In the genomic region with DNA sequence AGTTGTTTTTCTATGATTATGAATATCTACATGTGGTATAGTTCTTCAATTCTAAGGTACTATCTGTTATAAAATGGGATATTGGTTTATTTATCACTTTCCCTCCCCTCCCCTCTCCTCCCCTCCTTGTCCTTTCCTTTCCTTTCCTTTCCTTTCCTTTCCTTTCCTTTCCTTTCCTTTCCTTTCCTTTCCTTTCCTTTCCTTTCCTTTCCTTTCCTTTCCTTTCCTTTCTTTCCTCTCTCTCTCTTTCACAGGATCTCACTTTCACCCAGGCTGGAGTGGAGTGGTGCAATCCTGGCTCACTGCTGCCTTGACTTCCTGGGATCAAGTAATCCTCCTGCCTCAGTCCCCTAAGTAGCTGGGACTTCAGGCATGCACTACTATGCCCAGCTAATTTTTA, we compare ENCODE assay signal across 29 cellular contexts.
"Had no signal": no experiment of that assay in that cellular context is flagged by ENCODE, and none has a peak within 500 bp of the region (broad histone marks: within the 10 kb centered on the region; RNA-seq: fewer than 3 reads in every experiment).

No MANE protein-coding gene starts in this region.

- H3K4me3 ChIP-seq: colonic mucosa, coronary artery, dorsolateral prefrontal cortex, esophagus muscularis mucosa, esophagus squamous epithelium, gastrocnemius medialis, gastroesophageal sphincter, heart left ventricle, heart right ventricle had no signal

- ATAC-seq: effector memory CD8-positive, alpha-beta T cell; esophagus mucosa; foreskin keratinocyte; gastrocnemius medialis; gastroesophageal sphincter; heart left ventricle; heart right ventricle had no signal

- H3K9me3 ChIP-seq: colonic mucosa, esophagus muscularis mucosa, esophagus squamous epithelium, gastrocnemius medialis, gastroesophageal sphincter, heart left ventricle had no signal

- H3K27me3 Mint-ChIP-seq: dendritic cell treated with granulocyte-macrophage colony-stimulating factor and Interleukin-4, amounts not matched to agents 40 ng/mL and 50 ng/mL, for 4 days had no signal

- H3K4me1 ChIP-seq: colonic mucosa, esophagus muscularis mucosa, esophagus squamous epithelium, foreskin keratinocyte, gastrocnemius medialis, gastroesophageal sphincter, heart left ventricle had no signal

- H3K4me3 Mint-ChIP-seq: dendritic cell treated with granulocyte-macrophage colony-stimulating factor and Interleukin-4, amounts not matched to agents 40 ng/mL and 50 ng/mL, for 4 days; effector memory CD8-positive, alpha-beta T cell; endodermal cell had no signal

- H3K9me3 Mint-ChIP-seq: dendritic cell treated with granulocyte-macrophage colony-stimulating factor and Interleukin-4, amounts not matched to agents 40 ng/mL and 50 ng/mL, for 4 days had no signal

- H3K36me3 ChIP-seq: colonic mucosa, esophagus muscularis mucosa, esophagus squamous epithelium, gastrocnemius medialis, gastroesophageal sphincter, heart left ventricle, heart right ventricle had no signal

- DNase-seq: colonic mucosa; cortex of kidney; dermis blood vessel endothelial cell; dorsolateral prefrontal cortex; effector CD4-positive, alpha-beta T cell; effector CD8-positive, alpha-beta T cell; effector memory CD4-positive, alpha-beta T cell; effector memory CD8-positive, alpha-beta T cell; endodermal cell; erythroblast; esophagus squamous epithelium; foreskin fibroblast; foreskin keratinocyte; foreskin melanocyte; gastrocnemius medialis; glutamatergic neuron; head of caudate nucleus; heart left ventricle; heart right ventricle had no signal

- H3K27ac Mint-ChIP-seq: dendritic cell treated with granulocyte-macrophage colony-stimulating factor and Interleukin-4, amounts not matched to agents 40 ng/mL and 50 ng/mL, for 4 days; effector memory CD8-positive, alpha-beta T cell; endodermal cell had no signal

- H3K27me3 ChIP-seq: colonic mucosa, dorsolateral prefrontal cortex, esophagus muscularis mucosa, esophagus squamous epithelium, foreskin keratinocyte, gastrocnemius medialis, gastroesophageal sphincter, heart left ventricle, heart right ventricle had no signal

- FAIRE-seq: colon, endometrium, endothelial cell of umbilical vein, frontal cortex had no signal

- H3K27ac ChIP-seq: colonic mucosa, coronary artery, dorsolateral prefrontal cortex, epithelial cell of prostate, esophagus muscularis mucosa, esophagus squamous epithelium, foreskin keratinocyte, gastrocnemius medialis, gastroesophageal sphincter, heart left ventricle, heart right ventricle had no signal
